In genomic region chr1:62285440-62285839, GRCh38 we compare ENCODE assay signal across 30 cellular contexts. TPM values are rescaled to one million over a fixed set of nuclear protein-coding genes. Genes with fewer than 3 reads are reported as not detected.
DNase-seq lines count a peak whose midpoint lies in the region; ATAC-seq and TF ChIP-seq lines count a peak whose summit lies in the region.
"Had no signal": no experiment of that assay in that cellular context is flagged by ENCODE, and none has a peak within 500 bp of the region (broad histone marks: within the 10 kb centered on the region; RNA-seq: fewer than 3 reads in every experiment).

No MANE protein-coding gene starts in this region.

- H3K9me2 ChIP-seq in PC-3 (replicated peaks; ENCODE audit: low read length): no peaks in the 10 kb centered on the region
- no peaks in the 10 kb centered on the region for H3K9me2 ChIP-seq in Karpas-422 (replicated peaks; ENCODE audit: insufficient read depth, low read length)
- H3K9me2 ChIP-seq: SK-N-SH had no signal

- no peaks in the 10 kb centered on the region for H3K27me3 ChIP-seq in PC-3 (ENCODE audit: low read length)
- no peaks in the 10 kb centered on the region; the same call in 1 of the 2 replicates for H3K27me3 ChIP-seq in Karpas-422 (ENCODE audit: low read length)
- no peaks in the 10 kb centered on the region for H3K27me3 ChIP-seq in prostate gland (replicated peaks; ENCODE audit: insufficient read depth)
- H3K27me3 ChIP-seq: neutrophil, testis had no signal

- H3K79me2 ChIP-seq in PC-3 (ENCODE audit: low read length) (no peaks in the 10 kb centered on the region), Karpas-422 (ENCODE audit: low read length) (no peaks in the 10 kb centered on the region)

- TF ChIP-seq POLR2A in prostate gland (IDR thresholded peaks at IDR 0.05): no peak

- H3K9ac ChIP-seq in PC-3 (ENCODE audit: low read length) (no peak overlapping the region), Karpas-422 (ENCODE audit: low read length) (no peak overlapping the region)
- H3K9ac ChIP-seq: KMS-11, SK-N-SH had no signal

- no TSS peak for BruUV-seq in PC-3 (replicated peaks; lab: Mats Ljungman, UMichigan)

- H3K4me1 Mint-ChIP-seq in chondrocyte (ENCODE audit: low read depth) (peaks cover 21% of the 10 kb centered on the region), nephron (peaks cover 79% of the 10 kb centered on the region)
- H3K4me1 Mint-ChIP-seq: CD8-positive, alpha-beta memory T cell; central memory CD8-positive, alpha-beta T cell had no signal

- peaks cover 5% of the 10 kb centered on the region for H3K9me3 Mint-ChIP-seq in chondrocyte (ENCODE audit: low read depth)
- H3K9me3 Mint-ChIP-seq in nephron: peaks cover 2% of the 10 kb centered on the region
- H3K9me3 Mint-ChIP-seq: CD8-positive, alpha-beta memory T cell; central memory CD8-positive, alpha-beta T cell had no signal

- 13% methylated on average over 1 of the region's 1 CpG for WGBS in prostate gland

- H3K4me3 ChIP-seq in PC-3 (ENCODE audit: low read length) (peak overlapping the region; percentile 56; the same call in 1 of the 2 replicates), Karpas-422 (ENCODE audit: low read length) (no peak overlapping the region), prostate gland (no peak overlapping the region)
- H3K4me3 ChIP-seq: psoas muscle, testis had no signal

- peak overlapping the region; percentile 55 for H3K4me3 Mint-ChIP-seq in chondrocyte (ENCODE audit: unreplicated experiment)
- peak overlapping the region in 2 of 3 experiments; percentile 2 to 26 for H3K4me3 Mint-ChIP-seq in nephron
- H3K4me3 Mint-ChIP-seq: activated CD8-positive, alpha-beta T cell treated with anti-CD3 and anti-CD28 coated beads, Interleukin-2, amount 10 ng/mL, durations not matched to agents 7 days and 5 days; CD8-positive, alpha-beta memory T cell; central memory CD8-positive, alpha-beta T cell had no signal

- H3K36me3 ChIP-seq in PC-3 (ENCODE audit: low read depth, low read length) (no peaks in the 10 kb centered on the region), Karpas-422 (ENCODE audit: insufficient read depth, low read length) (no peaks in the 10 kb centered on the region), prostate gland (no peaks in the 10 kb centered on the region)
- H3K36me3 ChIP-seq: neutrophil had no signal

- CTCF ChIA-PET in PC-3 (lab: Charles Lee): interaction anchor here (0.6 kb wide), 2 partner anchors 8 to 141 kb away, joined by 3 read pairs; no protein-coding TSS in a partner anchor

- H2AFZ ChIP-seq in PC-3 (ENCODE audit: low read length): peak overlapping the region; percentile 67; the same call in 1 of the 2 replicates
- H2AFZ ChIP-seq in Karpas-422 (ENCODE audit: low read length): no peak overlapping the region

- H3K36me3 Mint-ChIP-seq in chondrocyte (ENCODE audit: low read depth) (no peaks in the 10 kb centered on the region), nephron (ENCODE audit: low read depth) (peaks cover 5% of the 10 kb centered on the region)
- H3K36me3 Mint-ChIP-seq: activated naive CD4-positive, alpha-beta T cell treated with anti-CD3 and anti-CD28 coated beads, Interleukin-2, amount 50 U/mL, for 72 hours; CD8-positive, alpha-beta memory T cell had no signal

- intact Hi-C loops in PC-3 (cut with micrococcal nuclease) (no loop called here), prostate gland (cut with DNase I) (no loop called here)

- H3K27ac Mint-ChIP-seq in chondrocyte (ENCODE audit: unreplicated experiment): no peak overlapping the region
- peak overlapping the region; percentile 66 to 84 (median 83) for H3K27ac Mint-ChIP-seq in nephron
- H3K27ac Mint-ChIP-seq: activated CD8-positive, alpha-beta T cell treated with anti-CD3 and anti-CD28 coated beads, Interleukin-2, amount 10 ng/mL, durations not matched to agents 7 days and 5 days; activated naive CD4-positive, alpha-beta T cell treated with anti-CD3 and anti-CD28 coated beads, Interleukin-2, amount 50 U/mL, for 72 hours; CD8-positive, alpha-beta memory T cell had no signal

- peak; percentile 50 for DNase-seq in PC-3
- DNase-seq in chondrocyte (ENCODE audit: low spot score): no peak
- DNase-seq in kidney tubule cell (ENCODE audit: low spot score): no peak
- DNase-seq in HT-29 (ENCODE audit: low spot score): no peak
- DNase-seq in Karpas-422: no peak
- no peak for DNase-seq in prostate gland (ENCODE audit: low spot score)
- DNase-seq: activated CD8-positive, alpha-beta T cell treated with anti-CD3 and anti-CD28 coated beads, Interleukin-2, amount 10 ng/mL, durations not matched to agents 7 days and 5 days; activated T-cell treated with anti-CD3 and anti-CD28 coated beads for 4 hours; AML-193; anterior cingulate cortex; CD8-positive, alpha-beta memory T cell; H7; MV-4-11; NCI-H1436 treated with DMSO at 0.1 percent for 48 hours; NCI-H446 treated with DMSO at 0.1 percent for 48 hours; psoas muscle; SK-N-SH; stimulated activated CD4-positive, alpha-beta T cell treated with anti-CD3 and anti-CD28 coated beads, Interleukin-15, amount 100 ng/mL, for 24 hours; stimulated activated naive CD8-positive, alpha-beta T cell treated with anti-CD3 and anti-CD28 coated beads, Interleukin-15, Interleukin-2, amounts not matched to agents 100 U/mL and 50 U/mL, for 24 hours; T-helper 2 cell; testis had no signal

- peak overlapping the region; percentile 85 for H3K4me2 ChIP-seq in PC-3 (ENCODE audit: low read length)
- no peak overlapping the region for H3K4me2 ChIP-seq in Karpas-422 (ENCODE audit: low read depth, low read length, poor library complexity, severe bottlenecking)
- H3K4me2 ChIP-seq: KMS-11, SK-N-SH had no signal

- no peak for ATAC-seq in PC-3
- ATAC-seq: activated CD8-positive, alpha-beta T cell treated with anti-CD3 and anti-CD28 coated beads, Interleukin-2, amount 10 ng/mL, durations not matched to agents 7 days and 5 days; activated naive CD4-positive, alpha-beta T cell treated with anti-CD3 and anti-CD28 coated beads, Interleukin-2, amount 50 U/mL, for 72 hours; psoas muscle; stimulated activated naive CD8-positive, alpha-beta T cell treated with anti-CD3 and anti-CD28 coated beads, Interleukin-15, Interleukin-2, amounts not matched to agents 100 U/mL and 50 U/mL, for 24 hours had no signal

- H3K27me3 Mint-ChIP-seq in chondrocyte (ENCODE audit: low read depth) (peaks cover 48% of the 10 kb centered on the region), nephron (ENCODE audit: low read depth) (peaks cover 17% of the 10 kb centered on the region)

- H3K9me3 ChIP-seq in PC-3 (ENCODE audit: low read length): no peaks in the 10 kb centered on the region
- H3K9me3 ChIP-seq in Karpas-422 (ENCODE audit: low read length): no peaks in the 10 kb centered on the region; the same call in 1 of the 2 replicates
- no peaks in the 10 kb centered on the region for H3K9me3 ChIP-seq in prostate gland
- H3K9me3 ChIP-seq: neutrophil, psoas muscle, SK-N-SH, testis had no signal

- POLR2A ChIA-PET in PC-3 (lab: Charles Lee; ENCODE audit: unreplicated experiment): no interaction called here

- no peaks in the 10 kb centered on the region for H4K20me1 ChIP-seq in PC-3 (ENCODE audit: low read length)
- H4K20me1 ChIP-seq in Karpas-422 (ENCODE audit: insufficient read depth, low read depth, low read length): no peaks in the 10 kb centered on the region

- no peak for TF ChIP-seq CTCF in C4-2B (conservative IDR thresholded peaks at IDR 0.05)
- no peak for TF ChIP-seq CTCF in PC-3 (conservative IDR thresholded peaks at IDR 0.05; ENCODE audit: low read depth, low read length)
- no peak for TF ChIP-seq CTCF in chondrocyte (IDR thresholded peaks at IDR 0.05)
- TF ChIP-seq CTCF in nephron (IDR thresholded peaks at IDR 0.05; ENCODE audit: unreplicated experiment in 3 of 3): no peak
- TF ChIP-seq CTCF in prostate gland (IDR thresholded peaks at IDR 0.05): no peak

- no peaks in the 10 kb centered on the region for H3F3A ChIP-seq in PC-3 (ENCODE audit: low read length, unreplicated experiment)

- H3K4me1 ChIP-seq in PC-3 (ENCODE audit: insufficient read depth, low read length) (peaks cover 39% of the 10 kb centered on the region), Karpas-422 (ENCODE audit: low read length) (no peaks in the 10 kb centered on the region), prostate gland (replicated peaks) (no peaks in the 10 kb centered on the region)
- H3K4me1 ChIP-seq: psoas muscle had no signal

- H3K27ac ChIP-seq in C4-2B: peak overlapping the region; percentile 44
- H3K27ac ChIP-seq in PC-3 (ENCODE audit: low read length): no peak overlapping the region
- no peak overlapping the region for H3K27ac ChIP-seq in Karpas-422 (ENCODE audit: low read length)
- no peak overlapping the region for H3K27ac ChIP-seq in prostate gland
- H3K27ac ChIP-seq: dorsolateral prefrontal cortex, KMS-11, neutrophil, psoas muscle, testis had no signal

RNA-seq across cellular contexts. Expression of gene KANK4, which starts 33.8 kb away (rescaled TPM):
- not detected in 2 replicates for total RNA-seq in PC-3 (2014; rRNA removed)
- 1.3 to 3.4 TPM (median 1.4 TPM) in 3 replicates for total RNA-seq in chondrocyte
- not detected in 2 replicates for total RNA-seq in HT-29 (2014; rRNA removed; shearing (Covaris generic))
- 0.11 and 0.60 TPM in 2 replicates for total RNA-seq in Karpas-422 (2014; rRNA removed; shearing (Covaris generic); ENCODE audit: low replicate concordance)
- 1 to 10 TPM; 6.1 to 6.8 TPM for total RNA-seq in prostate gland
- total RNA-seq: activated CD8-positive, alpha-beta T cell treated with anti-CD3 and anti-CD28 coated beads, Interleukin-2, amount 10 ng/mL, durations not matched to agents 7 days and 5 days; activated naive CD4-positive, alpha-beta T cell treated with anti-CD3 and anti-CD28 coated beads, Interleukin-2, amount 50 U/mL, for 72 hours; CD8-positive, alpha-beta memory T cell; G401; lung microvascular endothelial cell had no signal
